Comparison of ENCODE assay signal across 23 cellular contexts in the genomic region with DNA sequence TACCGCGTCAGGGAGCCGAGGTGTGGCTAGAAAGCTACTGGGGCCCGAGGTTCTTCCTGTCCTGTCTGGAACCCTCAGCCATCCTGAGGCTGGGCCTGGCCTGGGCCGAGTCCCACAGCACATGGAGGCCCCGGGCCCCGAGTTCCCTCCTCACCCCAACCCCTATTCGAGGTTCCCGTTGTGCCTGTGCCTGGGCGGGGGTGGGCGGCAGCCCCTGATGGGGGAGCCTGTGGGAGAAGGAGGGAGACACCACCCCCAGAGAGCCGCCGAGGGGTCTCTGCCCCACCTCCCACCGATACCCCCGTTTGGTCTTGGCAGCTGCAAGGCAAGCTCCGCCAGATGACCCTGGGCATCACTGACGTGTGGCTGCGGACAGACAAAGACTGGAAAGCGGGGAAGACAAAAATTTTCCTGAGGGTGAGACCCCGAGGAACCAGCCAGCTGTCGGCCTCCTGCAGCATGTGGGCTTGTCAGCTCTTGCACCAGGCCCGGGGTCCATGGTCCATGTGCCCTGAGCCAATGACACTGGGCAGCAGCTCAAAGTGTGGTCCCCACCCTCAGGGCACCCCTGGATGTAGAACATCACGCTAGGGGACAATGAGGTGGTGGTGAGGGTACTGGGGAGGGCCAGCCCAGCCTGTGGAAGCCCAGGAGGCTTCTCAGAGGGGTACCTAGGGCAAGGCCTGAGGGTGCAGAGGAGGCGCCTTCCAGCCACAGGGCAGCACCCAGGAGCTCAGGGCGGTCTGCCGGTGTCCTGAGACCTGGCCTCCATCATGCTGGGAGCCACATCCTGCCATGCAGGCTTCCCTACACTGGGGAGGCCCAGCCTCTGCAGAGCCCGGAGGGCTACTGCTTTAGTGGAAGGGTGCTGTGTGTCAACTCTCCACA. TPM values are rescaled to one million over a fixed set of nuclear protein-coding genes. Genes with fewer than 3 reads are reported as not detected.
DNase-seq lines count a peak whose midpoint lies in the region; ATAC-seq, FAIRE-seq and TF ChIP-seq lines count a peak whose summit lies in the region.
"Had no signal": no experiment of that assay in that cellular context is flagged by ENCODE, and none has a peak within 500 bp of the region (broad histone marks: within the 10 kb centered on the region; RNA-seq: fewer than 3 reads in every experiment).

No MANE protein-coding gene starts in this region.

- intact Hi-C loops in IMR-90 (cut with micrococcal nuclease) = no loop called here
- intact Hi-C loops in posterior vena cava (cut with DNase I) = no loop called here

- 94% methylated on average over 5 of the region's 27 CpGs; no CpG with 5 or more reads in 1 of the 2 experiments for WGBS in IMR-90 (ENCODE audit: extremely low coverage in 2 of 2, insufficient read length in 1 of 2), 2 experiments
- WGBS in gastroesophageal sphincter (ENCODE audit: low coverage in 1 of 2), 2 donors = 100% methylated on average over 1 of the region's 27 CpGs; no CpG with 5 or more reads in 1 of the 2 donors

- H3K14ac ChIP-seq in IMR-90 (replicated peaks; ENCODE audit: low read depth, low read length) = no peak overlapping the region; the same call in 1 of the 2 replicates

- H2BK15ac ChIP-seq in IMR-90 (ENCODE audit: low read depth, low read length) = no peak overlapping the region

- ATAC-seq in IMR-90 (ENCODE audit: low read depth) (no peak), gastroesophageal sphincter (peak; percentile 16), GM19452 (IDR thresholded peaks at IDR 0.05; ENCODE audit: unreplicated experiment) (no peak), GM19351 (IDR thresholded peaks at IDR 0.05; ENCODE audit: unreplicated experiment) (no peak)
- ATAC-seq: activated CD4-positive, CD25-positive, alpha-beta regulatory T cell treated with anti-CD3 and anti-CD28 coated beads, Interleukin-2, amount 50 U/mL, for 24 hours; activated T-helper 17 cell treated with anti-CD3 and anti-CD28 coated beads, Interleukin-2, amount 50 U/mL, for 72 hours had no signal

- H3K9me1 ChIP-seq in IMR-90 (ENCODE audit: insufficient read depth, low read length) = no peaks in the 10 kb centered on the region

- DNase-seq in IMR-90 (no peak), posterior vena cava (ENCODE audit: low spot score) (peak; percentile 72), UCSD-AML1 (lab: John Stamatoyannopoulos, UW; ENCODE audit: unreplicated experiment) (no peak), GM12892 (ENCODE audit: insufficient read length) (no peak)
- DNase-seq: CD8-positive, alpha-beta memory T cell; DMS79 treated with DMSO at 0.1 percent for 48 hours; heart right ventricle; KG1; NCI-H2029 treated with DMSO at 0.1 percent for 48 hours; NCI-H510A; NK-92 treated with Interleukin-12 subunit alpha and Interleukin-12 subunit beta, amount 100 ng/mL, for 24 hours; occipital lobe; right cardiac atrium; stimulated activated CD4-positive, alpha-beta T cell treated with anti-CD3 and anti-CD28 coated beads, Interleukin-15, amount 100 ng/mL, for 24 hours had no signal

- no peak overlapping the region for H4K5ac ChIP-seq in IMR-90 (ENCODE audit: low read depth, low read length)

- H3K4ac ChIP-seq in IMR-90 (ENCODE audit: low read depth, low read length) = no peak overlapping the region

- no peak overlapping the region for H3K9ac ChIP-seq in BLaER1
- no peak overlapping the region for H3K9ac ChIP-seq in IMR-90 (ENCODE audit: low read depth, low read length)

- H3K9me3 ChIP-seq in BLaER1 (no peaks in the 10 kb centered on the region), IMR-90 (ENCODE audit: control insufficient read depth, insufficient read depth, low read length) (peaks cover 2% of the 10 kb centered on the region; the same call in 1 of the 2 replicates), gastroesophageal sphincter (no peaks in the 10 kb centered on the region)

- H3K36me3 ChIP-seq in BLaER1 = no peaks in the 10 kb centered on the region
- no peaks in the 10 kb centered on the region for H3K36me3 ChIP-seq in IMR-90 (ENCODE audit: control insufficient read depth, insufficient read depth, low read length)
- no peaks in the 10 kb centered on the region for H3K36me3 ChIP-seq in gastroesophageal sphincter
- H3K36me3 ChIP-seq: heart right ventricle had no signal

- no peak overlapping the region for H4K91ac ChIP-seq in IMR-90 (ENCODE audit: insufficient read depth, low read depth, low read length)

- H2AK5ac ChIP-seq in IMR-90 (ENCODE audit: low read depth, low read length) = no peak overlapping the region; the same call in 1 of the 2 replicates

- H2AK9ac ChIP-seq in IMR-90 (replicated peaks; ENCODE audit: low read depth, low read length, poor library complexity) = no peak overlapping the region

- H4K20me1 ChIP-seq in BLaER1 (no peaks in the 10 kb centered on the region), IMR-90 (ENCODE audit: insufficient read depth, low read length) (no peaks in the 10 kb centered on the region)

- in situ Hi-C loops in IMR-90 (cut with MboI; ENCODE audit: low sequenced_read_pairs) = no loop called here

- dilution Hi-C loops in IMR-90 (cut with HindIII; ENCODE audit: low sequenced_read_pairs, unreplicated experiment) = no loop called here

- CTCF ChIA-PET in IMR-90 (lab: Yijun Ruan, JAX) = no interaction called here

- H3K27me3 ChIP-seq in BLaER1 (no peaks in the 10 kb centered on the region), IMR-90 (ENCODE audit: control insufficient read depth, insufficient read depth, low read length) (no peaks in the 10 kb centered on the region), gastroesophageal sphincter (no peaks in the 10 kb centered on the region)
- H3K27me3 ChIP-seq: heart right ventricle had no signal

- H3K23ac ChIP-seq in IMR-90 (ENCODE audit: low read depth, low read length) = no peak overlapping the region

- no TSS peak for BruUV-seq in IMR-90 (replicated peaks; lab: Mats Ljungman, UMichigan)

- H3K56ac ChIP-seq in IMR-90 (ENCODE audit: extremely low read depth, insufficient read depth, low read length) = no peak overlapping the region

- H3K27ac ChIP-seq in BLaER1 (peak overlapping the region; percentile 3; the same call in 1 of the 2 replicates), IMR-90 (ENCODE audit: insufficient read depth, low read length) (no peak overlapping the region), gastroesophageal sphincter (no peak overlapping the region)
- H3K27ac ChIP-seq: heart right ventricle had no signal

- no peak overlapping the region for H2BK120ac ChIP-seq in IMR-90 (ENCODE audit: low read depth, low read length)

- no peak overlapping the region for H3K18ac ChIP-seq in IMR-90 (ENCODE audit: low read depth, low read length)

- no peak overlapping the region for H4K8ac ChIP-seq in IMR-90 (ENCODE audit: low read depth in 2 of 2, low read length in 2 of 2)

- H3K79me1 ChIP-seq in IMR-90 (ENCODE audit: low read depth in 1 of 2, low read length in 2 of 2) = no peaks in the 10 kb centered on the region

- no peak for TF ChIP-seq POLR2A in IMR-90 (IDR thresholded peaks at IDR 0.05; ENCODE audit: low read depth, low read length)
- TF ChIP-seq POLR2A in gastroesophageal sphincter (IDR thresholded peaks at IDR 0.05) = no peak
- no peak for TF ChIP-seq POLR2A in GM12892 (IDR thresholded peaks at IDR 0.05; ENCODE audit: low read depth, low read length)

- TF ChIP-seq CTCF in IMR-90 (conservative IDR thresholded peaks at IDR 0.05; ENCODE audit: low read depth, low read length) (no peak), gastroesophageal sphincter (IDR thresholded peaks at IDR 0.05) (no peak)

- TF ChIP-seq RAD21 in IMR-90 (IDR thresholded peaks at IDR 0.05; ENCODE audit: low read length) = no peak

- no peak overlapping the region for H2BK20ac ChIP-seq in IMR-90 (ENCODE audit: low read depth, low read length)

- no peak overlapping the region for H3K4me3 ChIP-seq in BLaER1
- no peak overlapping the region for H3K4me3 ChIP-seq in IMR-90 (ENCODE audit: insufficient read depth, low read depth, low read length)
- H3K4me3 ChIP-seq in gastroesophageal sphincter = no peak overlapping the region
- H3K4me3 ChIP-seq: heart right ventricle, lung had no signal

- TF ChIP-seq EP300 in gastroesophageal sphincter (IDR thresholded peaks at IDR 0.05) = no peak

- H2AFZ ChIP-seq in IMR-90 (replicated peaks; ENCODE audit: low read length, poor library complexity) = peak overlapping the region; percentile 21

- H3K4me2 ChIP-seq in BLaER1 (no peak overlapping the region), IMR-90 (ENCODE audit: low read depth, low read length) (no peak overlapping the region)

- POLR2A ChIA-PET in IMR-90 (lab: Charles Lee; ENCODE audit: unreplicated experiment) = no interaction called here

- peaks cover 13% of the 10 kb centered on the region for H3K4me1 ChIP-seq in BLaER1
- peaks cover 2% of the 10 kb centered on the region; the same call in 1 of the 2 replicates for H3K4me1 ChIP-seq in IMR-90 (ENCODE audit: control insufficient read depth, insufficient read depth, low read length)
- no peaks in the 10 kb centered on the region for H3K4me1 ChIP-seq in gastroesophageal sphincter

- no peak overlapping the region for H2BK5ac ChIP-seq in IMR-90 (ENCODE audit: low read depth, low read length, poor library complexity, severe bottlenecking)

- FAIRE-seq in GM12892 (lab: Jason Lieb, UNC) = no peak

TF ChIP-seq in IMR-90, 13 proteins besides CTCF, POLR2A, EP300 and RAD21:
- TF ChIP-seq NFE2L2 (IDR thresholded peaks at IDR 0.05; ENCODE audit: low read depth, low read length) (no peak), FOS (IDR thresholded peaks at IDR 0.05; ENCODE audit: low read depth, low read length) (no peak), MAFK (IDR thresholded peaks at IDR 0.05; ENCODE audit: low read depth, low read length) (no peak), SMC3 (IDR thresholded peaks at IDR 0.05; ENCODE audit: low read depth, low read length) (no peak), BHLHE40 (IDR thresholded peaks at IDR 0.05; ENCODE audit: low read depth, low read length) (no peak), RCOR1 (IDR thresholded peaks at IDR 0.05; ENCODE audit: insufficient replicate concordance, low read length) (no peak), CHD1 (IDR thresholded peaks at IDR 0.05; ENCODE audit: low read depth, low read length) (no peak)
TF ChIP-seq in IMR-90: peak in this region for 0.

RNA-seq across cellular contexts. Expression of gene GPR17, which starts 52.5 kb away (rescaled TPM):
- total RNA-seq in IMR-90 (2012; rRNA removed) = not detected in 2 replicates
- polyA plus RNA-seq in IMR-90 (2012; rRNA removed) = not detected in 2 replicates
- not detected in 2 replicates for polyA plus RNA-seq in IMR-90 (2012; cell fraction: cytosol; rRNA removed)
- 0.04 TPM in 1 of 2 replicates, not detected in the other for polyA plus RNA-seq in IMR-90 (2012; cell fraction: nucleus; rRNA removed; ENCODE audit: low replicate concordance)
- under 1 TPM in 1 of 4 donors, not detected in 3; 0.35 TPM for total RNA-seq in gastroesophageal sphincter
- under 1 TPM in 1 of 2 donors, not detected in 1; 0.10 TPM for total RNA-seq in posterior vena cava
- not detected for polyA plus RNA-seq in GM12892 (2012; ENCODE audit: missing spikeins)
- total RNA-seq: activated CD8-positive, alpha-beta memory T cell treated with anti-CD3 and anti-CD28 coated beads for 36 hours; activated T-helper 17 cell treated with anti-CD3 and anti-CD28 coated beads, Interleukin-2, amount 50 U/mL, for 72 hours; CD8-positive, alpha-beta memory T cell; H4 had no signal
- polyA plus RNA-seq: CD8-positive, alpha-beta memory T cell had no signal

RNA-seq across cellular contexts. Expression of gene MYO7B, which starts 58.0 kb away (rescaled TPM):
- total RNA-seq in IMR-90 (2012; rRNA removed) (0.18 and 0.28 TPM in 2 replicates), gastroesophageal sphincter (under 1 TPM in 3 of 4 donors, not detected in 1; 0.27 to 0.77 (median 0.54) TPM), posterior vena cava (under 1 TPM; 0.67 to 0.79 TPM)
- 0.46 and 0.55 TPM in 2 replicates for polyA plus RNA-seq in IMR-90 (2012; rRNA removed)
- 0.14 and 0.17 TPM in 2 replicates for polyA plus RNA-seq in IMR-90 (2012; cell fraction: cytosol; rRNA removed)
- 0.49 and 1.3 TPM in 2 replicates for polyA plus RNA-seq in IMR-90 (2012; cell fraction: nucleus; rRNA removed; ENCODE audit: low replicate concordance)
- polyA plus RNA-seq in GM12892 (2012; ENCODE audit: missing spikeins) = 1.2 TPM
- total RNA-seq: CD8-positive, alpha-beta memory T cell; occipital lobe had no signal
- polyA plus RNA-seq: CD8-positive, alpha-beta memory T cell had no signal
